ENCODE assay signal across 8 cellular contexts in the genomic region with DNA sequence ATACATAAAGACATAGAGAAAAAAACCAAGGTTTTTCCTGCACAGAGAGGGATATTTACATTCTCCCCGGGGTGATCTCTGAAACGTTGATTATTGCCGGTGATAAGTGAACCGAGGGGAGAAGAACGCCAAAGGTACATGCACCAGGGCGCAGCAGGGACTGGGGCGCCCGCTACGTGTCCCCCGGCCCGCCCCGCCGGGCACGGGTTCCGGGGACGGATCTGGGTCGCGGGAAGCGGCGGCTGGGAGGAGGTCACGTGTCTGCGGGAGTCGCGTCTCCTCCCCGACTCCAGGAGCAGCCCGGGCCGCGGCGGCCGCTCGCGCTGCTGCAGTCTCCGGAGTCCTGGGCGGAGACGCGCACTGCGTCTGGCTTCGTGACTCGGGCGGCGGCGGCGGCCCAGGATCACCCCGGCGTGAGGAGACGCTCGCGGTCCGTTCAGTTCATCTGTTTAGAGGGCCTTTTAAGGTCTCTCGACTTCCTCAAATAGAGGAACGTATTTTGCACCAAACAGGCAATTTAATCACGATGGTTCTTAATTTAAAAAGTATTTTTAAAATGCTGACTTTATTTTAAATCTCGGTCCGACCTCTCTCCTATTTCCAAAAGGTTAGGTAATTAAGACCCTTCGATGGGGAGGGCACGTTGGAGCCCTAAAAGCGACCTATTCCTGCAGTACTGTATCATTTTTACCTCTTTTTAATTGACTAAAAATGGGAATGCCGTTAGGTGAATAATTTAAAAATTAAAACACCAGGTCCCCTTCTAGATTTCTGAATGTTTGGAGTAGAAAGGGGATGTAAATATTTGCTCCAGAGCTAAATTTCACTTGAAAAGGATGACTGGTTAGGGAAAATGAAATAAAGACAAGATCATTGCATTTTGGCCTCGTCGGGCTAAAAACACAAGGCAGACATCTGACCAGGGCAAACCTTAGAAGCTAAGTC. TPM values are rescaled to one million over a fixed set of nuclear protein-coding genes. Genes with fewer than 3 reads are reported as not detected.
DNase-seq lines count a peak whose midpoint lies in the region; ATAC-seq and TF ChIP-seq lines count a peak whose summit lies in the region.

No MANE protein-coding gene starts in this region.

- no peaks in the 10 kb centered on the region for H3K9me3 ChIP-seq in neural cell (ENCODE audit: low read length)

- no peaks in the 10 kb centered on the region for H3K36me3 Mint-ChIP-seq in activated naive CD8-positive, alpha-beta T cell

- TF ChIP-seq POLR2A in GM18505 (IDR thresholded peaks at IDR 0.05; ENCODE audit: borderline replicate concordance, extremely low read depth, insufficient read depth, insufficient read length), result no peak

- H3K9ac ChIP-seq in neural cell (ENCODE audit: low read length), result peak overlapping the region; percentile 55

- no peak overlapping the region for H3K27ac ChIP-seq in neural cell (ENCODE audit: low read length)

- no peak for TF ChIP-seq EP300 in neural cell (conservative IDR thresholded peaks at IDR 0.05; ENCODE audit: poor library complexity, severe bottlenecking)

- peak; percentile 40 for ATAC-seq in GM18505 (IDR thresholded peaks at IDR 0.05; ENCODE audit: unreplicated experiment)
- peak; percentile 35 for ATAC-seq in HG03108 (IDR thresholded peaks at IDR 0.05; ENCODE audit: unreplicated experiment)

- H3K36me3 ChIP-seq in neural cell (ENCODE audit: insufficient read depth, low read length), result no peaks in the 10 kb centered on the region

- no peaks in the 10 kb centered on the region for H3K79me2 ChIP-seq in neural cell (replicated peaks; ENCODE audit: insufficient read depth, low read length)

- H3K27ac Mint-ChIP-seq in activated naive CD8-positive, alpha-beta T cell, result no peak overlapping the region

- peaks cover 3% of the 10 kb centered on the region for H3F3A ChIP-seq in neural cell (ENCODE audit: insufficient read depth, low read length, poor library complexity, severe bottlenecking)

- no peak for TF ChIP-seq RAD21 in neural cell (conservative IDR thresholded peaks at IDR 0.05)

- peak overlapping the region; percentile 69 for H3K4me2 ChIP-seq in neural cell (ENCODE audit: low read length)

- DNase-seq in AG10803 (ENCODE audit: low read depth), result peak; percentile 85
- peak; percentile 82 for DNase-seq in NCI-H748 (lab: John Stamatoyannopoulos, UW; ENCODE audit: unreplicated experiment)
- DNase-seq in glomerular visceral epithelial cell (ENCODE audit: extremely low spot score), result peak; percentile 87
- no peak for DNase-seq in OCI-M2 (lab: John Stamatoyannopoulos, UW; ENCODE audit: unreplicated experiment)

- no peaks in the 10 kb centered on the region for H3K9me2 ChIP-seq in neural cell (ENCODE audit: insufficient read depth, low read length)

- H3K27me3 Mint-ChIP-seq in activated naive CD8-positive, alpha-beta T cell, result peaks cover 52% of the 10 kb centered on the region

- H3K4me3 ChIP-seq in AG10803 (ENCODE audit: low read length), result peak overlapping the region; percentile 79
- peak overlapping the region; percentile 77 for H3K4me3 ChIP-seq in neural cell (ENCODE audit: low read length)

- no peak for TF ChIP-seq CTCF in AG10803 (conservative IDR thresholded peaks at IDR 0.05; ENCODE audit: low read length)
- TF ChIP-seq CTCF in neural cell (IDR thresholded peaks at IDR 0.05; ENCODE audit: poor library complexity, severe bottlenecking), result no peak

- no peaks in the 10 kb centered on the region for H4K20me1 ChIP-seq in neural cell (ENCODE audit: insufficient read depth)

- H3K27me3 ChIP-seq in neural cell (ENCODE audit: insufficient read depth, low read depth, low read length), result peaks cover 80% of the 10 kb centered on the region

- peak overlapping the region; percentile 51 for H2AFZ ChIP-seq in neural cell (ENCODE audit: low read depth, low read length)

- H3K9me3 Mint-ChIP-seq in activated naive CD8-positive, alpha-beta T cell (ENCODE audit: low read depth), result no peaks in the 10 kb centered on the region

- H3K4me3 Mint-ChIP-seq in activated naive CD8-positive, alpha-beta T cell, result peak overlapping the region; percentile 83

- H3K4me1 Mint-ChIP-seq in activated naive CD8-positive, alpha-beta T cell (ENCODE audit: low read depth), result peaks cover 28% of the 10 kb centered on the region

TF ChIP-seq in neural cell, 6 proteins besides CTCF, POLR2A, EP300 and RAD21:
- no peak for TF ChIP-seq EZH2 (IDR thresholded peaks at IDR 0.05; ENCODE audit: borderline replicate concordance, insufficient read depth, low read length, poor library complexity, severe bottlenecking)
- peak; percentile 4 for TF ChIP-seq TAF1 (IDR thresholded peaks at IDR 0.05; ENCODE audit: low read depth)
- TF ChIP-seq, protein P1, sequence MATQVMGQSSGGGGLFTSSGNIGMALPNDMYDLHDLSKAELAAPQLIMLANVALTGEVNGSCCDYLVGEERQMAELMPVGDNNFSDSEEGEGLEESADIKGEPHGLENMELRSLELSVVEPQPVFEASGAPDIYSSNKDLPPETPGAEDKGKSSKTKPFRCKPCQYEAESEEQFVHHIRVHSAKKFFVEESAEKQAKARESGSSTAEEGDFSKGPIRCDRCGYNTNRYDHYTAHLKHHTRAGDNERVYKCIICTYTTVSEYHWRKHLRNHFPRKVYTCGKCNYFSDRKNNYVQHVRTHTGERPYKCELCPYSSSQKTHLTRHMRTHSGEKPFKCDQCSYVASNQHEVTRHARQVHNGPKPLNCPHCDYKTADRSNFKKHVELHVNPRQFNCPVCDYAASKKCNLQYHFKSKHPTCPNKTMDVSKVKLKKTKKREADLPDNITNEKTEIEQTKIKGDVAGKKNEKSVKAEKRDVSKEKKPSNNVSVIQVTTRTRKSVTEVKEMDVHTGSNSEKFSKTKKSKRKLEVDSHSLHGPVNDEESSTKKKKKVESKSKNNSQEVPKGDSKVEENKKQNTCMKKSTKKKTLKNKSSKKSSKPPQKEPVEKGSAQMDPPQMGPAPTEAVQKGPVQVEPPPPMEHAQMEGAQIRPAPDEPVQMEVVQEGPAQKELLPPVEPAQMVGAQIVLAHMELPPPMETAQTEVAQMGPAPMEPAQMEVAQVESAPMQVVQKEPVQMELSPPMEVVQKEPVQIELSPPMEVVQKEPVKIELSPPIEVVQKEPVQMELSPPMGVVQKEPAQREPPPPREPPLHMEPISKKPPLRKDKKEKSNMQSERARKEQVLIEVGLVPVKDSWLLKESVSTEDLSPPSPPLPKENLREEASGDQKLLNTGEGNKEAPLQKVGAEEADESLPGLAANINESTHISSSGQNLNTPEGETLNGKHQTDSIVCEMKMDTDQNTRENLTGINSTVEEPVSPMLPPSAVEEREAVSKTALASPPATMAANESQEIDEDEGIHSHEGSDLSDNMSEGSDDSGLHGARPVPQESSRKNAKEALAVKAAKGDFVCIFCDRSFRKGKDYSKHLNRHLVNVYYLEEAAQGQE (IDR thresholded peaks at IDR 0.05; ENCODE audit: borderline replicate concordance), result peak; percentile 2
TF ChIP-seq in neural cell: peak in this region for 2.

RNA-seq across cellular contexts. Expression of a gene that starts 1.8 kb away (rescaled TPM):
- 0.12 TPM in 1 of 2 replicates, not detected in the other for polyA plus RNA-seq in neural cell
- not detected in 2 replicates for polyA minus RNA-seq in neural cell
